9 cellular contexts compared by ENCODE assay signal in the genomic region with DNA sequence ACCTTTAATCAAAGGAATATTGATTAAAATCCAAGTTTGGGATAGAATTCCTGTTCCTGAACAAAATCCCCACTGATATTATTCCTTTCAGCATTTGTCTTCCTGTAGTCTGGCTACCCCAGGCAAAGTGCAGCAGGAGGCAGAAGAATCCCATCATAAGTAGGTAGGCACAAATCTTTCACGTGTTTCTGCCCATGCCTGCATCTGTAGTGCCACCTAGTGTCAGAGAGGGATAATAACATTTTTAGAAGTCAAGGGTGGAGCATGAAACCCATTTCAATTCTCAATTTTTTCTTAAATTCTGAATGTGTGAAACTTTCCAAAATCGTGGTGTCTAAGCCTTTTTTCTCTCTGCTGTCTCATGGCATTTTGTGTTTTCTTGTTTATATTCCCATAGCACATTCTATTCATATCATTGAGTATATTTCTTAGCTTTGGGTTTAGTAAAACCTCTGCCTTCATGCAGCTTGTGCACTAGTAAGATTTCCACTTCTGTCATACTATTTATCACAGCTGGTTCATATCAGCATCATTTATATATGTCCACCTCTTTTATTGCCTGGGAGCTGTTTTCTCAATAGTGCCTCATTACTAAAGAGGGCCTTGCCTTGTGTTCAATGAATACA. TPM values are rescaled to one million over a fixed set of nuclear protein-coding genes. Genes with fewer than 3 reads are reported as not detected.
A peak's percentile ranks its signal among the peaks of the same experiment; 100 is the strongest.
DNase-seq lines count a peak whose midpoint lies in the region; ATAC-seq lines count a peak whose summit lies in the region.
"Had no signal": no experiment of that assay in that cellular context is flagged by ENCODE, and none has a peak within 500 bp of the region (broad histone marks: within the 10 kb centered on the region; RNA-seq: fewer than 3 reads in every experiment).

No MANE protein-coding gene starts in this region.

- H3K4me3 Mint-ChIP-seq in activated T-cell treated with anti-CD3 and anti-CD28 coated beads, Interleukin-2, amount 50 U/mL, for 4 hours, result no peak overlapping the region
- H3K4me3 Mint-ChIP-seq: central memory CD8-positive, alpha-beta T cell had no signal

- no peaks in the 10 kb centered on the region for H3K27me3 Mint-ChIP-seq in activated T-cell treated with anti-CD3 and anti-CD28 coated beads, Interleukin-2, amount 50 U/mL, for 4 hours (ENCODE audit: low read depth)

- no peaks in the 10 kb centered on the region for H3K9me3 Mint-ChIP-seq in activated T-cell treated with anti-CD3 and anti-CD28 coated beads, Interleukin-2, amount 50 U/mL, for 4 hours
- H3K9me3 Mint-ChIP-seq: central memory CD8-positive, alpha-beta T cell had no signal

- peak; percentile 70 for ATAC-seq in GM19463 (IDR thresholded peaks at IDR 0.05; ENCODE audit: unreplicated experiment)
- peak; percentile 58 to 77 for ATAC-seq in activated T-cell treated with anti-CD3 and anti-CD28 coated beads, Interleukin-2, amount 50 U/mL, for 4 hours

- peak; percentile 67 for DNase-seq in DMS79 treated with DMSO at 0.1 percent for 48 hours (lab: John Stamatoyannopoulos, UW)
- DNase-seq in HK-2 (ENCODE audit: unreplicated experiment), result peak; percentile 33
- DNase-seq in NCI-H748 (lab: John Stamatoyannopoulos, UW; ENCODE audit: unreplicated experiment), result peak; percentile 63
- peak; percentile 8 for DNase-seq in activated T-cell treated with anti-CD3 and anti-CD28 coated beads, Interleukin-2, amount 50 U/mL, for 4 hours
- DNase-seq in foreskin melanocyte, result peak; percentile 48
- DNase-seq in pons (ENCODE audit: low spot score), result peak; percentile 63
- DNase-seq in activated CD4-positive, CD25-positive, alpha-beta regulatory T cell (lab: John Stamatoyannopoulos, UW), result no peak

- no peaks in the 10 kb centered on the region for H3K36me3 Mint-ChIP-seq in activated T-cell treated with anti-CD3 and anti-CD28 coated beads, Interleukin-2, amount 50 U/mL, for 4 hours (ENCODE audit: insufficient read depth)

- H3K4me1 Mint-ChIP-seq in activated T-cell treated with anti-CD3 and anti-CD28 coated beads, Interleukin-2, amount 50 U/mL, for 4 hours (ENCODE audit: low read depth), result no peaks in the 10 kb centered on the region
- H3K4me1 Mint-ChIP-seq: central memory CD8-positive, alpha-beta T cell had no signal

RNA-seq across cellular contexts. Expression of a gene that starts 47.8 kb away (rescaled TPM):
- total RNA-seq in activated T-cell treated with anti-CD3 and anti-CD28 coated beads, Interleukin-2, amount 50 U/mL, for 4 hours, result under 1 TPM in 1 of 3 donors, not detected in 2; 0.26 TPM

RNA-seq across cellular contexts. Expression of a gene that starts 53.3 kb away (rescaled TPM):
- total RNA-seq in activated T-cell treated with anti-CD3 and anti-CD28 coated beads, Interleukin-2, amount 50 U/mL, for 4 hours, result under 1 TPM in 1 of 3 donors, not detected in 2; 0.14 TPM

Comparison
In these comparisons a context has a peak if more than half of its experiments do, and no peak if none do; other contexts are left out.
1. DNase-seq: peak in DMS79 treated with DMSO at 0.1 percent for 48 hours (single experiment), HK-2 (single experiment), NCI-H748 (single experiment), activated T-cell treated with anti-CD3 and anti-CD28 coated beads, Interleukin-2, amount 50 U/mL, for 4 hours (single experiment), foreskin melanocyte (single experiment) and pons (single experiment); none in activated CD4-positive, CD25-positive, alpha-beta regulatory T cell (0 of 4).